8 cellular contexts compared by ENCODE assay signal in genomic region chr1:111481387-111482221, GRCh38. TPM values are rescaled to one million over a fixed set of nuclear protein-coding genes. Genes with fewer than 3 reads are reported as not detected.
DNase-seq lines count a peak whose midpoint lies in the region; ATAC-seq and TF ChIP-seq lines count a peak whose summit lies in the region.

No MANE protein-coding gene starts in this region.

- no peaks in the 10 kb centered on the region for H3K36me3 ChIP-seq in Karpas-422 (ENCODE audit: insufficient read depth, low read length)
- no peaks in the 10 kb centered on the region for H3K36me3 ChIP-seq in parathyroid adenoma (ENCODE audit: control insufficient read depth, insufficient read depth, low read length)

- H3K4me1 Mint-ChIP-seq in activated naive CD8-positive, alpha-beta T cell (ENCODE audit: low read depth) = peaks cover 39% of the 10 kb centered on the region

- H3K27ac ChIP-seq in Karpas-422 (ENCODE audit: low read length) = no peak overlapping the region
- H3K27ac ChIP-seq in parathyroid adenoma = no peak overlapping the region

- intact Hi-C loops in head of caudate nucleus (cut with DNase I) = no loop called here

- H3K9me3 ChIP-seq in Karpas-422 (ENCODE audit: low read length) = no peaks in the 10 kb centered on the region
- H3K9me3 ChIP-seq in parathyroid adenoma (ENCODE audit: control insufficient read depth, low read length) = no peaks in the 10 kb centered on the region

- H3K4me2 ChIP-seq in Karpas-422 (ENCODE audit: low read depth, low read length, poor library complexity, severe bottlenecking) (no peak overlapping the region), parathyroid adenoma (ENCODE audit: low read length) (no peak overlapping the region)

- H3K4me3 Mint-ChIP-seq in activated naive CD8-positive, alpha-beta T cell = no peak overlapping the region

- H3K9me2 ChIP-seq in Karpas-422 (replicated peaks; ENCODE audit: insufficient read depth, low read length) = no peaks in the 10 kb centered on the region

- peak; percentile 67 for TF ChIP-seq CTCF in parathyroid adenoma (IDR thresholded peaks at IDR 0.05)

- H3K27me3 Mint-ChIP-seq in activated naive CD8-positive, alpha-beta T cell = no peaks in the 10 kb centered on the region

- peaks cover 5% of the 10 kb centered on the region for H3K36me3 Mint-ChIP-seq in activated naive CD8-positive, alpha-beta T cell

- H3K79me2 ChIP-seq in Karpas-422 (ENCODE audit: low read length) (no peaks in the 10 kb centered on the region), parathyroid adenoma (no peaks in the 10 kb centered on the region)

- peak overlapping the region; percentile 16 for H3K27ac Mint-ChIP-seq in activated naive CD8-positive, alpha-beta T cell

- DNase-seq in GF-D8 (lab: John Stamatoyannopoulos, UW) (peak; percentile 57), Karpas-422 (peak; percentile 86), SHP77 (lab: John Stamatoyannopoulos, UW) (peak; percentile 50 to 56), head of caudate nucleus (peak; percentile 67 to 92 (median 83))

- H3K4me1 ChIP-seq in Karpas-422 (ENCODE audit: low read length) = peaks cover 25% of the 10 kb centered on the region
- no peaks in the 10 kb centered on the region for H3K4me1 ChIP-seq in parathyroid adenoma

- no peaks in the 10 kb centered on the region for H3K27me3 ChIP-seq in Karpas-422 (ENCODE audit: low read length)
- no peaks in the 10 kb centered on the region for H3K27me3 ChIP-seq in parathyroid adenoma (ENCODE audit: control insufficient read depth, insufficient read depth, low read length)

- H2AFZ ChIP-seq in Karpas-422 (ENCODE audit: low read length) = no peak overlapping the region
- H2AFZ ChIP-seq in parathyroid adenoma = peak overlapping the region; percentile 28

- no peak overlapping the region for H3K4me3 ChIP-seq in Karpas-422 (ENCODE audit: low read length)
- no peak overlapping the region for H3K4me3 ChIP-seq in parathyroid adenoma (ENCODE audit: low read depth, low read length)

- ATAC-seq in GM21447 (IDR thresholded peaks at IDR 0.05; ENCODE audit: unreplicated experiment) = no peak
- ATAC-seq in HG03565 (IDR thresholded peaks at IDR 0.05; ENCODE audit: unreplicated experiment) = no peak

- no peaks in the 10 kb centered on the region for H4K20me1 ChIP-seq in Karpas-422 (ENCODE audit: insufficient read depth, low read depth, low read length)

- no peaks in the 10 kb centered on the region for H3K9me3 Mint-ChIP-seq in activated naive CD8-positive, alpha-beta T cell (ENCODE audit: low read depth)

- H3K9ac ChIP-seq in Karpas-422 (ENCODE audit: low read length) (no peak overlapping the region), parathyroid adenoma (no peak overlapping the region)

RNA-seq across cellular contexts. Expression of gene C1orf162, which starts 7.8 kb away (rescaled TPM):
- total RNA-seq in Karpas-422 (2014; rRNA removed; shearing (Covaris generic); ENCODE audit: low replicate concordance) = 0.29 and 0.48 TPM in 2 replicates

RNA-seq across cellular contexts. Expression of gene ADORA3, which starts 21.8 kb away (rescaled TPM):
- total RNA-seq in Karpas-422 (2014; rRNA removed; shearing (Covaris generic); ENCODE audit: low replicate concordance) = not detected in 2 replicates

RNA-seq across cellular contexts. Expression of gene TMIGD3, which starts 21.8 kb away (rescaled TPM):
- total RNA-seq in Karpas-422 (2014; rRNA removed; shearing (Covaris generic); ENCODE audit: low replicate concordance) = not detected in 2 replicates

RNA-seq across cellular contexts. Expression of gene ATP5PB, which starts 32.3 kb away (rescaled TPM):
- 362 and 590 TPM in 2 replicates for total RNA-seq in Karpas-422 (2014; rRNA removed; shearing (Covaris generic); ENCODE audit: low replicate concordance)

RNA-seq across cellular contexts. Expression of gene WDR77, which starts 32.5 kb away (rescaled TPM):
- 58.0 and 59.7 TPM in 2 replicates for total RNA-seq in Karpas-422 (2014; rRNA removed; shearing (Covaris generic); ENCODE audit: low replicate concordance)
